ENCODE assay signal across 7 cellular contexts in genomic region chr11:117906710-117907109, GRCh38. TPM values are rescaled to one million over a fixed set of nuclear protein-coding genes. Genes with fewer than 3 reads are reported as not detected.
"Had no signal": no experiment of that assay in that cellular context is flagged by ENCODE, and none has a peak within 500 bp of the region (broad histone marks: within the 10 kb centered on the region; RNA-seq: fewer than 3 reads in every experiment).

No MANE protein-coding gene starts in this region.

- H3K36me3 ChIP-seq: ascending aorta, colonic mucosa had no signal

- H3K27me3 ChIP-seq: ascending aorta, colonic mucosa had no signal

- DNase-seq: effector CD8-positive, alpha-beta T cell had no signal

- H3K79me2 ChIP-seq: parathyroid adenoma had no signal

- H3K4me1 ChIP-seq: ascending aorta, parathyroid adenoma had no signal

- H2AFZ ChIP-seq: parathyroid adenoma had no signal

- H3K9ac ChIP-seq: parathyroid adenoma had no signal

- H3K4me3 ChIP-seq: ascending aorta, colonic mucosa had no signal

- H3K27ac ChIP-seq: ascending aorta, colonic mucosa, parathyroid adenoma, VCaP had no signal

- H3K9me3 ChIP-seq: ascending aorta, colonic mucosa had no signal

RNA-seq across cellular contexts. Expression of gene TMPRSS13, which starts 22.5 kb away (rescaled TPM):
- total RNA-seq: ascending aorta, renal cortical epithelial cell had no signal

RNA-seq across cellular contexts. Expression of gene FXYD6, which starts 30.3 kb away (rescaled TPM):
- total RNA-seq: activated CD8-positive, alpha-beta T cell treated with anti-CD3 and anti-CD28 coated beads for 36 hours had no signal
